In genomic region chr6:167671977-167672687, GRCh38 we compare ENCODE assay signal across 2 cellular contexts.
A peak's percentile ranks its signal among the peaks of the same experiment; 100 is the strongest.
TF ChIP-seq lines count a peak whose summit lies in the region.

No MANE protein-coding gene starts in this region.

TF ChIP-seq in HepG2, 621 proteins besides CTCF, POLR2A, EP300 and RAD21 (continues in another document):
- no peak for TF ChIP-seq ZNF720 (CRISPR knock-in tag; IDR thresholded peaks at IDR 0.05)
- TF ChIP-seq ZNF713 (CRISPR knock-in tag; IDR thresholded peaks at IDR 0.05), result peak; percentile 92; the same call in 1 of the 2 replicates
- no peak for TF ChIP-seq ZNF431 (CRISPR knock-in tag; IDR thresholded peaks at IDR 0.05; ENCODE audit: borderline replicate concordance, low read depth)
- no peak for TF ChIP-seq THRA (CRISPR knock-in tag; IDR thresholded peaks at IDR 0.05; ENCODE audit: borderline replicate concordance)
- no peak for TF ChIP-seq IKZF4 (CRISPR knock-in tag; IDR thresholded peaks at IDR 0.05; ENCODE audit: borderline replicate concordance, low read depth, not compliant biosample characterization)
- peak; percentile 30 for TF ChIP-seq HNRNPLL (IDR thresholded peaks at IDR 0.05; ENCODE audit: low read depth, low read length, poor library complexity, severe bottlenecking)
- TF ChIP-seq TEF (CRISPR knock-in tag; IDR thresholded peaks at IDR 0.05), result no peak
- TF ChIP-seq CCAR2 (optimal IDR thresholded peaks at IDR 0.05; ENCODE audit: low read depth, low read length), result no peak
- no peak for TF ChIP-seq FOXA1 (IDR thresholded peaks at IDR 0.05)
- TF ChIP-seq FOXA1 (CRISPR knock-in tag; IDR thresholded peaks at IDR 0.05), result 0 out of 2 replicates have a peak, but pooled peaks have one; percentile 1
- TF ChIP-seq ZMYM3 (CRISPR knock-in tag; IDR thresholded peaks at IDR 0.05), result peak; percentile 13; the same call in 1 of the 2 replicates
- no peak for TF ChIP-seq KAT8 (CRISPR knock-in tag; IDR thresholded peaks at IDR 0.05)
- TF ChIP-seq ZNF367 (CRISPR knock-in tag; IDR thresholded peaks at IDR 0.05; ENCODE audit: borderline replicate concordance), result no peak
- TF ChIP-seq ZFP41 (CRISPR knock-in tag; IDR thresholded peaks at IDR 0.05; ENCODE audit: borderline replicate concordance), result no peak
- no peak for TF ChIP-seq XBP1 (CRISPR knock-in tag; IDR thresholded peaks at IDR 0.05)
- TF ChIP-seq ZNF589 (CRISPR knock-in tag; conservative IDR thresholded peaks at IDR 0.05), result peak; percentile 16; the same call in 1 of the 2 replicates
- no peak for TF ChIP-seq ZNF121 (CRISPR knock-in tag; IDR thresholded peaks at IDR 0.05)
- TF ChIP-seq ZNF24 (IDR thresholded peaks at IDR 0.05), result no peak
- TF ChIP-seq STAG1 (CRISPR knock-in tag; IDR thresholded peaks at IDR 0.05), result no peak
- TF ChIP-seq ZSCAN21 (CRISPR knock-in tag; IDR thresholded peaks at IDR 0.05; ENCODE audit: borderline replicate concordance), result no peak
- TF ChIP-seq ZNF264 (CRISPR knock-in tag; IDR thresholded peaks at IDR 0.05), result no peak
- peak; percentile 76; the same call in 1 of the 2 replicates for TF ChIP-seq ZNF280B (CRISPR knock-in tag; IDR thresholded peaks at IDR 0.05; ENCODE audit: borderline replicate concordance)
- no peak for TF ChIP-seq GATAD1 (CRISPR knock-in tag; IDR thresholded peaks at IDR 0.05)
- no peak for TF ChIP-seq TBX3 (IDR thresholded peaks at IDR 0.05; ENCODE audit: borderline replicate concordance)
- TF ChIP-seq DPF2 (CRISPR knock-in tag; IDR thresholded peaks at IDR 0.05; ENCODE audit: borderline replicate concordance, low read depth), result 0 out of 2 replicates have a peak, but pooled peaks have one; percentile 21
- peak; percentile 66; the same call in 1 of the 2 replicates for TF ChIP-seq KDM5B (CRISPR knock-in tag; IDR thresholded peaks at IDR 0.05; ENCODE audit: borderline replicate concordance)
- no peak for TF ChIP-seq SP4 (CRISPR knock-in tag; IDR thresholded peaks at IDR 0.05)
- TF ChIP-seq IRF9 (CRISPR knock-in tag; IDR thresholded peaks at IDR 0.05; ENCODE audit: borderline replicate concordance), result no peak
- TF ChIP-seq POLR2G (IDR thresholded peaks at IDR 0.05; ENCODE audit: low read depth, low read length), result no peak
- peak; percentile 43 for TF ChIP-seq ZNF788 (CRISPR knock-in tag; IDR thresholded peaks at IDR 0.05; ENCODE audit: borderline replicate concordance)
- no peak for TF ChIP-seq TRIM22 (IDR thresholded peaks at IDR 0.05)
- TF ChIP-seq ZNF292 (CRISPR knock-in tag; IDR thresholded peaks at IDR 0.05; ENCODE audit: borderline replicate concordance, low read depth), result no peak

TF ChIP-seq in H1, 55 proteins besides CTCF, POLR2A, EP300 and RAD21:
- TF ChIP-seq SP4 (IDR thresholded peaks at IDR 0.05; ENCODE audit: low read length) (no peak), SUZ12 (IDR thresholded peaks at IDR 0.05; ENCODE audit: low read length) (no peak), SP2 (IDR thresholded peaks at IDR 0.05; ENCODE audit: low read length) (no peak), YY1 (IDR thresholded peaks at IDR 0.05; ENCODE audit: low read depth, low read length) (no peak), CBX5 (IDR thresholded peaks at IDR 0.05; ENCODE audit: low read depth, low read length) (no peak)
